Comparison of ENCODE assay signal across 12 cellular contexts in genomic region chr12:104220931-104221330, GRCh38. TPM values are rescaled to one million over a fixed set of nuclear protein-coding genes. Genes with fewer than 3 reads are reported as not detected.
DNase-seq lines count a peak whose midpoint lies in the region; ATAC-seq and TF ChIP-seq lines count a peak whose summit lies in the region.
"Had no signal": no experiment of that assay in that cellular context is flagged by ENCODE, and none has a peak within 500 bp of the region (broad histone marks: within the 10 kb centered on the region; RNA-seq: fewer than 3 reads in every experiment).

No MANE protein-coding gene starts in this region.

- H3K9me3 ChIP-seq in lower lobe of right lung (no peaks in the 10 kb centered on the region), left lung (no peaks in the 10 kb centered on the region)

- H3K27ac ChIP-seq in lower lobe of right lung, result peak overlapping the region; percentile 50
- no peak overlapping the region for H3K27ac ChIP-seq in left lung
- H3K27ac ChIP-seq: HL-60, KMS-11 had no signal

- intact Hi-C loops in lower lobe of right lung (cut with DNase I) (no loop called here), left lung (cut with DNase I) (no loop called here)

- H3K4me3 ChIP-seq in lower lobe of right lung (no peak overlapping the region), left lung (no peak overlapping the region)

- TF ChIP-seq CTCF in lower lobe of right lung (IDR thresholded peaks at IDR 0.05) (no peak), left lung (IDR thresholded peaks at IDR 0.05) (no peak)

- H3K4me1 ChIP-seq in lower lobe of right lung (peaks cover 35% of the 10 kb centered on the region), left lung (peaks cover 7 to 28% of the 10 kb centered on the region in 2 donors)

- no peak for ATAC-seq in lower lobe of right lung
- no peak for ATAC-seq in left lung
- ATAC-seq in HG02610 (IDR thresholded peaks at IDR 0.05; ENCODE audit: unreplicated experiment), result no peak
- ATAC-seq: sciatic nerve had no signal

- H3K36me3 ChIP-seq in lower lobe of right lung, result no peaks in the 10 kb centered on the region
- no peaks in the 10 kb centered on the region for H3K36me3 ChIP-seq in left lung

- DNase-seq in stimulated activated naive CD4-positive, alpha-beta T cell treated with Interleukin-2 at 50 U/mL for 16 hours (lab: John Stamatoyannopoulos, UW), result peak; percentile 18
- DNase-seq in stimulated activated naive CD4-positive, alpha-beta T cell (lab: John Stamatoyannopoulos, UW), result no peak
- DNase-seq in activated T-cell treated with anti-CD3 and anti-CD28 coated beads, Interleukin-2, amount 50 U/mL, for 48 hours, result peak; percentile 30 to 41
- DNase-seq in lower lobe of right lung (no peak), left lung (no peak), MV-4-11 (lab: John Stamatoyannopoulos, UW) (no peak), AML-193 (lab: John Stamatoyannopoulos, UW) (no peak)
- DNase-seq: NCI-H345 had no signal

- H3K27me3 ChIP-seq in lower lobe of right lung (ENCODE audit: low read depth), result no peaks in the 10 kb centered on the region
- peaks cover 0 to 7% of the 10 kb centered on the region in 2 donors for H3K27me3 ChIP-seq in left lung

RNA-seq across cellular contexts. Expression of gene TXNRD1, which starts 5.4 kb away (rescaled TPM):
- 144 TPM for total RNA-seq in lower lobe of right lung
- total RNA-seq in left lung, result 100 to 1,000 TPM; 111 to 174 TPM

Comparison
In these comparisons a context has a peak if more than half of its experiments do, and no peak if none do; other contexts are left out.
1. DNase-seq: peak in stimulated activated naive CD4-positive, alpha-beta T cell treated with Interleukin-2 at 50 U/mL for 16 hours (single experiment) and activated T-cell treated with anti-CD3 and anti-CD28 coated beads, Interleukin-2, amount 50 U/mL, for 48 hours (2 of 2); none in stimulated activated naive CD4-positive, alpha-beta T cell (0 of 6), lower lobe of right lung (single experiment), left lung (0 of 2), MV-4-11 (single experiment) and AML-193 (0 of 2).